ENCODE assay signal across 28 cellular contexts in genomic region chr2:159460227-159460626, GRCh38.
"Had no signal": no experiment of that assay in that cellular context is flagged by ENCODE, and none has a peak within 500 bp of the region (broad histone marks: within the 10 kb centered on the region; RNA-seq: fewer than 3 reads in every experiment).

No MANE protein-coding gene starts in this region.

- H3K27ac ChIP-seq: brain microvascular endothelial cell, colonic mucosa, epithelial cell of prostate, esophagus squamous epithelium, VCaP had no signal

- H3K9me3 Mint-ChIP-seq: activated T-cell treated with anti-CD3 and anti-CD28 coated beads, Interleukin-2, amount 50 U/mL, for 4 hours; activated T-helper 17 cell treated with anti-CD3 and anti-CD28 coated beads, Interleukin-2, amount 50 U/mL, for 72 hours; WTC11 had no signal

- H3K9me3 ChIP-seq: colonic mucosa, esophagus squamous epithelium had no signal

- DNase-seq: activated CD4-positive, alpha-beta T cell treated with anti-CD3 and anti-CD28 coated beads for 1 hour; activated CD4-positive, alpha-beta T cell treated with anti-CD3 and anti-CD28 coated beads for 48 hours; activated CD4-positive, alpha-beta T cell treated with anti-CD3 and anti-CD28 coated beads, Interleukin-2, amount 50 U/mL, for 1 hour; activated CD4-positive, alpha-beta T cell treated with anti-CD3 and anti-CD28 coated beads, Interleukin-2, amount 50 U/mL, for 48 hours; activated CD8-positive, alpha-beta memory T cell treated with anti-CD3 and anti-CD28 coated beads for 24 hours; activated CD8-positive, alpha-beta T cell treated with anti-CD3 and anti-CD28 coated beads for 36 hours; activated effector memory CD4-positive, alpha-beta T cell treated with Interleukin-2 at 50 U/mL for 16 hours; activated gamma-delta T cell treated with Interleukin-2 at 50 U/mL for 16 hours; activated naive CD4-positive, alpha-beta T cell treated with anti-CD3 and anti-CD28 coated beads, Interleukin-2, amount 50 U/mL, for 16 hours; activated naive CD4-positive, alpha-beta T cell treated with Interleukin-2 at 50 U/mL for 16 hours; activated T-cell treated with anti-CD3 and anti-CD28 coated beads, Interleukin-2, amount 50 U/mL, for 4 hours; amniotic stem cell; anterior cingulate cortex; brain microvascular endothelial cell; colonic mucosa; effector CD8-positive, alpha-beta T cell; esophagus squamous epithelium; head of caudate nucleus; T-helper 1 cell; T-helper 17 cell had no signal

- H3K4me3 Mint-ChIP-seq: activated CD8-positive, alpha-beta T cell treated with anti-CD3 and anti-CD28 coated beads for 36 hours; activated naive CD8-positive, alpha-beta T cell; activated T-cell treated with anti-CD3 and anti-CD28 coated beads, Interleukin-2, amount 50 U/mL, for 4 hours; activated T-helper 17 cell treated with anti-CD3 and anti-CD28 coated beads, Interleukin-2, amount 50 U/mL, for 72 hours; T-helper 17 cell; WTC11 had no signal

- H3K4me1 ChIP-seq: colonic mucosa had no signal

- FAIRE-seq: astrocyte, bronchial epithelial cell, endothelial cell of umbilical vein had no signal

- H3K36me3 ChIP-seq: brain microvascular endothelial cell, colonic mucosa had no signal

- H3K36me3 Mint-ChIP-seq: WTC11 had no signal

- ATAC-seq: activated CD8-positive, alpha-beta T cell treated with anti-CD3 and anti-CD28 coated beads for 36 hours; activated T-cell treated with anti-CD3 and anti-CD28 coated beads, Interleukin-2, amount 50 U/mL, for 4 hours; activated T-helper 17 cell treated with anti-CD3 and anti-CD28 coated beads, Interleukin-2, amount 50 U/mL, for 72 hours; T-helper 17 cell; WTC11 had no signal

- H3K4me3 ChIP-seq: colonic mucosa, esophagus squamous epithelium had no signal

- H3K27ac Mint-ChIP-seq: activated CD8-positive, alpha-beta T cell treated with anti-CD3 and anti-CD28 coated beads for 36 hours; activated naive CD8-positive, alpha-beta T cell; activated T-helper 17 cell treated with anti-CD3 and anti-CD28 coated beads, Interleukin-2, amount 50 U/mL, for 72 hours; T-helper 17 cell; WTC11 had no signal

- H3K4me1 Mint-ChIP-seq: WTC11 had no signal

- H3K27me3 Mint-ChIP-seq: activated CD8-positive, alpha-beta T cell treated with anti-CD3 and anti-CD28 coated beads for 36 hours; activated naive CD8-positive, alpha-beta T cell; activated T-helper 17 cell treated with anti-CD3 and anti-CD28 coated beads, Interleukin-2, amount 50 U/mL, for 72 hours; T-helper 17 cell had no signal
